Comparison of ENCODE assay signal across 16 cellular contexts in genomic region chr7:40761757-40762342, GRCh38.
DNase-seq lines count a peak whose midpoint lies in the region; ATAC-seq and TF ChIP-seq lines count a peak whose summit lies in the region.
"Had no signal": no experiment of that assay in that cellular context is flagged by ENCODE, and none has a peak within 500 bp of the region (broad histone marks: within the 10 kb centered on the region; RNA-seq: fewer than 3 reads in every experiment).

No MANE protein-coding gene starts in this region.

- no peak overlapping the region for H3K14ac ChIP-seq in H9 (ENCODE audit: insufficient read depth, low read length)

- no peaks in the 10 kb centered on the region for H3K27me3 Mint-ChIP-seq in H9 (ENCODE audit: low read depth)
- H3K27me3 Mint-ChIP-seq: activated naive CD8-positive, alpha-beta T cell treated with anti-CD3 and anti-CD28 coated beads for 36 hours; activated T-cell treated with anti-CD3 and anti-CD28 coated beads, Interleukin-2, amount 50 U/mL, for 24 hours; stimulated activated naive CD8-positive, alpha-beta T cell treated with anti-CD3 and anti-CD28 coated beads, Interleukin-15, amount 100 ng/mL, for 72 hours had no signal

- H2AK5ac ChIP-seq in H9 (ENCODE audit: insufficient read length, low read length) = no peak overlapping the region

- H3K27me3 ChIP-seq in H9 (ENCODE audit: insufficient read depth, low read length) (no peaks in the 10 kb centered on the region), gastroesophageal sphincter (no peaks in the 10 kb centered on the region)
- H3K27me3 ChIP-seq: BLaER1 had no signal

- no peak for DNase-seq in H9
- DNase-seq in astrocyte of the spinal cord (ENCODE audit: low read depth, low spot score) = peak; percentile 27
- no peak for DNase-seq in retinal pigment epithelial cell (ENCODE audit: low read depth)
- DNase-seq in NCI-H82 treated with DMSO at 0.1 percent for 48 hours (lab: John Stamatoyannopoulos, UW; ENCODE audit: unreplicated experiment) = no peak
- DNase-seq: activated CD4-positive, alpha-beta T cell treated with anti-CD3 and anti-CD28 coated beads, Interleukin-2, amount 50 U/mL, for 48 hours; activated naive CD8-positive, alpha-beta T cell treated with anti-CD3 and anti-CD28 coated beads for 36 hours; activated T-cell treated with anti-CD3 and anti-CD28 coated beads, Interleukin-2, amount 50 U/mL, for 24 hours; NCI-H187; NCI-H510A; OCI-M1; stimulated activated naive CD8-positive, alpha-beta T cell treated with anti-CD3 and anti-CD28 coated beads, Interleukin-15, amount 100 ng/mL, for 72 hours had no signal

- H3K4me1 ChIP-seq in H9 (ENCODE audit: insufficient read depth, low read length) (0 out of 2 replicates have a peak, but pooled peaks cover 4% of the 10 kb centered on the region), gastroesophageal sphincter (peaks cover 3 to 68% (median 8%) of the 10 kb centered on the region in 3 donors)

- H4K5ac ChIP-seq in H9 (ENCODE audit: insufficient read length, low read depth, low read length) = no peak overlapping the region

- no peak overlapping the region for H3K23ac ChIP-seq in H9 (ENCODE audit: insufficient read length, low read depth, low read length)

- no peak overlapping the region for H3K4me2 ChIP-seq in H9 (ENCODE audit: insufficient read depth, insufficient read length, low read length)
- H3K4me2 ChIP-seq: BLaER1 had no signal

- no peaks in the 10 kb centered on the region for H4K20me1 ChIP-seq in H9 (ENCODE audit: control insufficient read depth, insufficient read depth, insufficient read length)
- H4K20me1 ChIP-seq: BLaER1 had no signal

- no peak overlapping the region for H2BK120ac ChIP-seq in H9 (ENCODE audit: low read depth, low read length, poor library complexity, severe bottlenecking)

- H3K9ac ChIP-seq in H9 (ENCODE audit: extremely low read depth, insufficient read length, low read length) = no peak overlapping the region
- H3K9ac ChIP-seq: BLaER1 had no signal

- TF ChIP-seq CTCF in H9 (conservative IDR thresholded peaks at IDR 0.05) (0 out of 3 replicates have a peak, but pooled peaks have one; percentile 21), astrocyte of the spinal cord (IDR thresholded peaks at IDR 0.05; ENCODE audit: low read depth, low read length) (peak; percentile 35), gastroesophageal sphincter (IDR thresholded peaks at IDR 0.05) (peak in 3 of 4 experiments; percentile 36 to 43 (median 36)), retinal pigment epithelial cell (conservative IDR thresholded peaks at IDR 0.05; ENCODE audit: low read depth, low read length) (peak; percentile 37)

- H2BK15ac ChIP-seq in H9 (ENCODE audit: low read depth, low read length) = no peak overlapping the region

- H3K36me3 ChIP-seq in gastroesophageal sphincter = no peaks in the 10 kb centered on the region
- H3K36me3 ChIP-seq: BLaER1 had no signal

- no peak for TF ChIP-seq EP300 in gastroesophageal sphincter (IDR thresholded peaks at IDR 0.05)

- no peak overlapping the region for H3K4me3 Mint-ChIP-seq in H9
- H3K4me3 Mint-ChIP-seq: activated naive CD8-positive, alpha-beta T cell treated with anti-CD3 and anti-CD28 coated beads for 36 hours; activated T-cell treated with anti-CD3 and anti-CD28 coated beads, Interleukin-2, amount 50 U/mL, for 24 hours; stimulated activated naive CD8-positive, alpha-beta T cell treated with anti-CD3 and anti-CD28 coated beads, Interleukin-15, amount 100 ng/mL, for 72 hours had no signal

- no peak for TF ChIP-seq POLR2A in gastroesophageal sphincter (IDR thresholded peaks at IDR 0.05)

- H3K9me3 Mint-ChIP-seq in H9 = no peaks in the 10 kb centered on the region
- H3K9me3 Mint-ChIP-seq: activated naive CD8-positive, alpha-beta T cell treated with anti-CD3 and anti-CD28 coated beads for 36 hours; activated T-cell treated with anti-CD3 and anti-CD28 coated beads, Interleukin-2, amount 50 U/mL, for 24 hours; stimulated activated naive CD8-positive, alpha-beta T cell treated with anti-CD3 and anti-CD28 coated beads, Interleukin-15, amount 100 ng/mL, for 72 hours had no signal

- no peaks in the 10 kb centered on the region for H3K23me2 ChIP-seq in H9 (ENCODE audit: insufficient read length, low read depth, low read length, poor library complexity, severe bottlenecking)

- no peaks in the 10 kb centered on the region for H3K79me1 ChIP-seq in H9 (ENCODE audit: insufficient read depth, low read depth, low read length, poor library complexity, severe bottlenecking)

- H3K4ac ChIP-seq in H9 (ENCODE audit: low read depth, low read length) = no peak overlapping the region

- no peak overlapping the region for H3K56ac ChIP-seq in H9 (ENCODE audit: insufficient read length, low read depth, low read length)

- H3K79me2 ChIP-seq in H9 (ENCODE audit: insufficient read depth, low read length) = no peaks in the 10 kb centered on the region

- H3K27ac ChIP-seq in H9 (ENCODE audit: insufficient read length, low read depth, low read length) = no peak overlapping the region
- H3K27ac ChIP-seq in gastroesophageal sphincter = peak overlapping the region; percentile 47 to 82 (median 77)
- H3K27ac ChIP-seq: BLaER1 had no signal

- no peak overlapping the region for H3K18ac ChIP-seq in H9 (ENCODE audit: insufficient read length, low read depth, low read length)

- no peak overlapping the region for H3K27ac Mint-ChIP-seq in H9
- H3K27ac Mint-ChIP-seq: activated naive CD8-positive, alpha-beta T cell treated with anti-CD3 and anti-CD28 coated beads for 36 hours; activated T-cell treated with anti-CD3 and anti-CD28 coated beads, Interleukin-2, amount 50 U/mL, for 24 hours; stimulated activated naive CD8-positive, alpha-beta T cell treated with anti-CD3 and anti-CD28 coated beads, Interleukin-15, amount 100 ng/mL, for 72 hours had no signal

- H2AFZ ChIP-seq in H9 (ENCODE audit: low read length) = no peak overlapping the region

- ATAC-seq in gastroesophageal sphincter (no peak), HG02870 (IDR thresholded peaks at IDR 0.05; ENCODE audit: unreplicated experiment) (no peak), GM19023 (IDR thresholded peaks at IDR 0.05; ENCODE audit: unreplicated experiment) (no peak), HG03097 (IDR thresholded peaks at IDR 0.05; ENCODE audit: low FRiP score, unreplicated experiment) (no peak)
- ATAC-seq: stimulated activated naive CD8-positive, alpha-beta T cell treated with anti-CD3 and anti-CD28 coated beads, Interleukin-15, amount 100 ng/mL, for 72 hours had no signal

- H3K36me3 Mint-ChIP-seq in H9 (ENCODE audit: insufficient read depth in 1 of 3, low read depth in 3 of 3) = no peaks in the 10 kb centered on the region
- H3K36me3 Mint-ChIP-seq: activated naive CD8-positive, alpha-beta T cell treated with anti-CD3 and anti-CD28 coated beads for 36 hours had no signal

- no peak overlapping the region for H3T11ph ChIP-seq in H9 (ENCODE audit: low read length)

- no peak overlapping the region for H4K8ac ChIP-seq in H9 (replicated peaks; ENCODE audit: insufficient read length, low read depth, low read length)

- no peak overlapping the region for H2BK5ac ChIP-seq in H9 (ENCODE audit: insufficient read length, low read length)

- peaks cover 16 to 23% of the 10 kb centered on the region in 2 experiments for H3K4me1 Mint-ChIP-seq in H9

- no peak overlapping the region for H2BK20ac ChIP-seq in H9 (ENCODE audit: low read depth, low read length, poor library complexity, severe bottlenecking)

- no CpG with 5 or more reads among the region's 12 CpGs for WGBS in H9 (ENCODE audit: extremely low coverage, insufficient read length, low lambda C conversion rate)
- WGBS in gastroesophageal sphincter (ENCODE audit: low coverage in 1 of 2), 2 donors = 60 to 74% methylated on average over 7 to 12 of the region's 12 CpGs

- in situ Hi-C loops in astrocyte of the spinal cord (cut with HindIII; ENCODE audit: low sequenced_read_pairs) = no loop called here

- no peaks in the 10 kb centered on the region for H3K9me3 ChIP-seq in H9 (ENCODE audit: control insufficient read depth, low read depth, low read length)
- no peaks in the 10 kb centered on the region for H3K9me3 ChIP-seq in gastroesophageal sphincter
- H3K9me3 ChIP-seq: BLaER1 had no signal

- no peak overlapping the region for H4K91ac ChIP-seq in H9 (ENCODE audit: insufficient read length, low read depth, low read length)

- no peak overlapping the region for H3K4me3 ChIP-seq in astrocyte of the spinal cord (ENCODE audit: low read depth, low read length)
- no peak overlapping the region for H3K4me3 ChIP-seq in gastroesophageal sphincter
- H3K4me3 ChIP-seq in retinal pigment epithelial cell (ENCODE audit: low read length) = no peak overlapping the region
- H3K4me3 ChIP-seq: BLaER1 had no signal

- H2BK12ac ChIP-seq in H9 (ENCODE audit: insufficient read length, low read depth, low read length) = no peak overlapping the region
